ENCODE assay signal across 1 cellular context in the genomic region with DNA sequence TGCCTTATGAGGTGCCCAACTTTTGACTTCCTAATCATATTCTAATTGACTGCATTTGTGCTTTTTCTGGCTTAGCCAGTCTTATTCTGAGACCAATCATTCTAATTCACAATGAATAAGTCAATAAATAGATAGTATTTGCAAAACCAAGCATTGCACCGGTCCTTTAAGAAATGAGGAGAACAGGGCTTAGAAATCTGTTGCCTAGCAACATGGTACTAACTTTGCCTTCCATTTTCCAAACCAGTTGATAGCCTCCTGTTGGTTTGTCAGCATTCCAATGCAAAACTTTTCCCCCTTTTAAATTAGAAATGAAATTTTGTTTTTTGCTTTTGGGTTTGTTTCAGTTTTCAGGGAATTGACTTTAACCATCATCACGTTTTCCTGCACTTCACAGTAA.
TF ChIP-seq lines count a peak whose summit lies in the region.

No MANE protein-coding gene starts in this region.

TF ChIP-seq in GM23338, 12 proteins besides CTCF, POLR2A, EP300 and RAD21 (continued from another document):
- TF ChIP-seq, protein P1, sequence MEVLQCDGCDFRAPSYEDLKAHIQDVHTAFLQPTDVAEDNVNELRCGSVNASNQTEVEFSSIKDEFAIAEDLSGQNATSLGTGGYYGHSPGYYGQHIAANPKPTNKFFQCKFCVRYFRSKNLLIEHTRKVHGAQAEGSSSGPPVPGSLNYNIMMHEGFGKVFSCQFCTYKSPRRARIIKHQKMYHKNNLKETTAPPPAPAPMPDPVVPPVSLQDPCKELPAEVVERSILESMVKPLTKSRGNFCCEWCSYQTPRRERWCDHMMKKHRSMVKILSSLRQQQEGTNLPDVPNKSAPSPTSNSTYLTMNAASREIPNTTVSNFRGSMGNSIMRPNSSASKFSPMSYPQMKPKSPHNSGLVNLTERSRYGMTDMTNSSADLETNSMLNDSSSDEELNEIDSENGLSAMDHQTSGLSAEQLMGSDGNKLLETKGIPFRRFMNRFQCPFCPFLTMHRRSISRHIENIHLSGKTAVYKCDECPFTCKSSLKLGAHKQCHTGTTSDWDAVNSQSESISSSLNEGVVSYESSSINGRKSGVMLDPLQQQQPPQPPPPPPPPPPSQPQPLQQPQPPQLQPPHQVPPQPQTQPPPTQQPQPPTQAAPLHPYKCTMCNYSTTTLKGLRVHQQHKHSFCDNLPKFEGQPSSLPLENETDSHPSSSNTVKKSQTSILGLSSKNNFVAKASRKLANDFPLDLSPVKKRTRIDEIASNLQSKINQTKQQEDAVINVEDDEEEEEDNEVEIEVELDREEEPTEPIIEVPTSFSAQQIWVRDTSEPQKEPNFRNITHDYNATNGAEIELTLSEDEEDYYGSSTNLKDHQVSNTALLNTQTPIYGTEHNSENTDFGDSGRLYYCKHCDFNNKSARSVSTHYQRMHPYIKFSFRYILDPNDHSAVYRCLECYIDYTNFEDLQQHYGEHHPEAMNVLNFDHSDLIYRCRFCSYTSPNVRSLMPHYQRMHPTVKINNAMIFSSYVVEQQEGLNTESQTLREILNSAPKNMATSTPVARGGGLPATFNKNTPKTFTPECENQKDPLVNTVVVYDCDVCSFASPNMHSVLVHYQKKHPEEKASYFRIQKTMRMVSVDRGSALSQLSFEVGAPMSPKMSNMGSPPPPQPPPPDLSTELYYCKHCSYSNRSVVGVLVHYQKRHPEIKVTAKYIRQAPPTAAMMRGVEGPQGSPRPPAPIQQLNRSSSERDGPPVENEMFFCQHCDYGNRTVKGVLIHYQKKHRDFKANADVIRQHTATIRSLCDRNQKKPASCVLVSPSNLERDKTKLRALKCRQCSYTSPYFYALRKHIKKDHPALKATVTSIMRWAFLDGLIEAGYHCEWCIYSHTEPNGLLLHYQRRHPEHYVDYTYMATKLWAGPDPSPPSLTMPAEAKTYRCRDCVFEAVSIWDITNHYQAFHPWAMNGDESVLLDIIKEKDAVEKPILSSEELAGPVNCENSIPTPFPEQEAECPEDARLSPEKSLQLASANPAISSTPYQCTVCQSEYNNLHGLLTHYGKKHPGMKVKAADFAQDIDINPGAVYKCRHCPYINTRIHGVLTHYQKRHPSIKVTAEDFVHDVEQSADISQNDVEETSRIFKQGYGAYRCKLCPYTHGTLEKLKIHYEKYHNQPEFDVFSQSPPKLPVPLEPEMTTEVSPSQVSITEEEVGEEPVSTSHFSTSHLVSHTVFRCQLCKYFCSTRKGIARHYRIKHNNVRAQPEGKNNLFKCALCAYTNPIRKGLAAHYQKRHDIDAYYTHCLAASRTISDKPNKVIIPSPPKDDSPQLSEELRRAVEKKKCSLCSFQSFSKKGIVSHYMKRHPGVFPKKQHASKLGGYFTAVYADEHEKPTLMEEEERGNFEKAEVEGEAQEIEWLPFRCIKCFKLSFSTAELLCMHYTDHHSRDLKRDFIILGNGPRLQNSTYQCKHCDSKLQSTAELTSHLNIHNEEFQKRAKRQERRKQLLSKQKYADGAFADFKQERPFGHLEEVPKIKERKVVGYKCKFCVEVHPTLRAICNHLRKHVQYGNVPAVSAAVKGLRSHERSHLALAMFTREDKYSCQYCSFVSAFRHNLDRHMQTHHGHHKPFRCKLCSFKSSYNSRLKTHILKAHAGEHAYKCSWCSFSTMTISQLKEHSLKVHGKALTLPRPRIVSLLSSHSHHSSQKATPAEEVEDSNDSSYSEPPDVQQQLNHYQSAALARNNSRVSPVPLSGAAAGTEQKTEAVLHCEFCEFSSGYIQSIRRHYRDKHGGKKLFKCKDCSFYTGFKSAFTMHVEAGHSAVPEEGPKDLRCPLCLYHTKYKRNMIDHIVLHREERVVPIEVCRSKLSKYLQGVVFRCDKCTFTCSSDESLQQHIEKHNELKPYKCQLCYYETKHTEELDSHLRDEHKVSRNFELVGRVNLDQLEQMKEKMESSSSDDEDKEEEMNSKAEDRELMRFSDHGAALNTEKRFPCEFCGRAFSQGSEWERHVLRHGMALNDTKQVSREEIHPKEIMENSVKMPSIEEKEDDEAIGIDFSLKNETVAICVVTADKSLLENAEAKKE (CRISPR knock-in tag; IDR thresholded peaks at IDR 0.05) = no peak
- TF ChIP-seq, protein P2, sequence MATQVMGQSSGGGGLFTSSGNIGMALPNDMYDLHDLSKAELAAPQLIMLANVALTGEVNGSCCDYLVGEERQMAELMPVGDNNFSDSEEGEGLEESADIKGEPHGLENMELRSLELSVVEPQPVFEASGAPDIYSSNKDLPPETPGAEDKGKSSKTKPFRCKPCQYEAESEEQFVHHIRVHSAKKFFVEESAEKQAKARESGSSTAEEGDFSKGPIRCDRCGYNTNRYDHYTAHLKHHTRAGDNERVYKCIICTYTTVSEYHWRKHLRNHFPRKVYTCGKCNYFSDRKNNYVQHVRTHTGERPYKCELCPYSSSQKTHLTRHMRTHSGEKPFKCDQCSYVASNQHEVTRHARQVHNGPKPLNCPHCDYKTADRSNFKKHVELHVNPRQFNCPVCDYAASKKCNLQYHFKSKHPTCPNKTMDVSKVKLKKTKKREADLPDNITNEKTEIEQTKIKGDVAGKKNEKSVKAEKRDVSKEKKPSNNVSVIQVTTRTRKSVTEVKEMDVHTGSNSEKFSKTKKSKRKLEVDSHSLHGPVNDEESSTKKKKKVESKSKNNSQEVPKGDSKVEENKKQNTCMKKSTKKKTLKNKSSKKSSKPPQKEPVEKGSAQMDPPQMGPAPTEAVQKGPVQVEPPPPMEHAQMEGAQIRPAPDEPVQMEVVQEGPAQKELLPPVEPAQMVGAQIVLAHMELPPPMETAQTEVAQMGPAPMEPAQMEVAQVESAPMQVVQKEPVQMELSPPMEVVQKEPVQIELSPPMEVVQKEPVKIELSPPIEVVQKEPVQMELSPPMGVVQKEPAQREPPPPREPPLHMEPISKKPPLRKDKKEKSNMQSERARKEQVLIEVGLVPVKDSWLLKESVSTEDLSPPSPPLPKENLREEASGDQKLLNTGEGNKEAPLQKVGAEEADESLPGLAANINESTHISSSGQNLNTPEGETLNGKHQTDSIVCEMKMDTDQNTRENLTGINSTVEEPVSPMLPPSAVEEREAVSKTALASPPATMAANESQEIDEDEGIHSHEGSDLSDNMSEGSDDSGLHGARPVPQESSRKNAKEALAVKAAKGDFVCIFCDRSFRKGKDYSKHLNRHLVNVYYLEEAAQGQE (IDR thresholded peaks at IDR 0.05; ENCODE audit: unreplicated experiment) = no peak
- TF ChIP-seq ZNF331 (CRISPR knock-in tag; IDR thresholded peaks at IDR 0.05; ENCODE audit: low read depth) = no peak
